Comparison of ENCODE assay signal across 9 cellular contexts in the genomic region with DNA sequence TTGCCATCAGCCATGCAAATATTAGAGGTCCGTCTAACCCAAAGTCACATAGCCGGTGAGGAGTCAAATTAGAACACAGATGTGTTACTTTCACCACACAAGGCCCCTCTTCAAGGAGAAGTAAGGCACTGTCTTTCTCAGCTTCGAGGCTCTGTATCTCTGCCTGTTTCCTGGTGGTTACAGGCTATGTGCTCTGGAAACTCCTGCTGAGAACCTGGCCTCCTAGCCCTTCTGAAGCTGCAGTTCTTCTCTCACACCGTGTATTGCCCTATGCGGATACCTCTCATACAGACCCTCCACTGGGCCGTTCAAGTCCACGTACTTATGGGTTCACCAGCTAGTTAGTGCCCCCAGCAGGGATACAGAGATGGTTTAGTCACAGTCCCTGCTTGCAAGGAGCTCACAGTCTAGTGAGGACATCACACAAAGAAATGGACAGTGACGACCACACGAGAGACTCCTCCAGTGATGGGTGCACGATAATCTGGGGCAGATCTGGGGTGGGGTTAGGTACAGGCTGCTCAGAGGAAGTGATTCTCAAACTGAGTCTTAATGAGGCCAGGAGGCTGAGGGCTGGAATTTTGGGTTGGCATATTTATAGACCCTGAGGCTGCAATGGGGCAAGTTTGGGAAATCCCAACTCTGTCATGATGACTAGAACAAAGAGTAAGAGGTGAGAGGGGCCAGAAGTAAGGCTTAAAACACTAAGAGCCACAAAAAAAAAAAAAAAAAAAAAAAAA.
DNase-seq lines count a peak whose midpoint lies in the region; ATAC-seq and TF ChIP-seq lines count a peak whose summit lies in the region.
"Had no signal": no experiment of that assay in that cellular context is flagged by ENCODE, and none has a peak within 500 bp of the region (broad histone marks: within the 10 kb centered on the region; RNA-seq: fewer than 3 reads in every experiment).

No MANE protein-coding gene starts in this region.

- no peak for TF ChIP-seq CTCF in WERI-Rb-1 (IDR thresholded peaks at IDR 0.05; ENCODE audit: low read depth, low read length)

- no peaks in the 10 kb centered on the region for H3K27me3 Mint-ChIP-seq in central memory CD8-positive, alpha-beta T cell

- no peak overlapping the region for H3K4me3 ChIP-seq in WERI-Rb-1 (ENCODE audit: low read depth, low read length)

- no peak for DNase-seq in central memory CD8-positive, alpha-beta T cell (ENCODE audit: low spot score in 2 of 2)
- DNase-seq in WERI-Rb-1: no peak
- no peak for DNase-seq in NCI-H2171 (lab: John Stamatoyannopoulos, UW)
- DNase-seq in DMS53 treated with DMSO at 0.1 percent for 48 hours (lab: John Stamatoyannopoulos, UW; ENCODE audit: unreplicated experiment): no peak
- DNase-seq in Ammon's horn (ENCODE audit: low spot score): no peak
- DNase-seq: NCI-H774 had no signal

- ATAC-seq in GM18498 (IDR thresholded peaks at IDR 0.05; ENCODE audit: unreplicated experiment): peak; percentile 73
- peak; percentile 52 for ATAC-seq in GM19467 (IDR thresholded peaks at IDR 0.05; ENCODE audit: unreplicated experiment)
- peak; percentile 66 for ATAC-seq in HG03342 (IDR thresholded peaks at IDR 0.05; ENCODE audit: unreplicated experiment)
- ATAC-seq in central memory CD8-positive, alpha-beta T cell (replicated peaks; ENCODE audit: extremely low read depth, poor library complexity, severe bottlenecking): no peak

- H3K27ac ChIP-seq in WERI-Rb-1: no peak overlapping the region

- H3K9me3 Mint-ChIP-seq in central memory CD8-positive, alpha-beta T cell: no peaks in the 10 kb centered on the region

- peaks cover 5% of the 10 kb centered on the region for H3K36me3 Mint-ChIP-seq in central memory CD8-positive, alpha-beta T cell (ENCODE audit: insufficient read depth)

- no peaks in the 10 kb centered on the region for H3K9me3 ChIP-seq in WERI-Rb-1 (ENCODE audit: severe bottlenecking)

- peak overlapping the region; percentile 38 for H3K27ac Mint-ChIP-seq in central memory CD8-positive, alpha-beta T cell (ENCODE audit: low read depth)

- peaks cover 11% of the 10 kb centered on the region for H3K4me1 Mint-ChIP-seq in central memory CD8-positive, alpha-beta T cell

- no peaks in the 10 kb centered on the region for H3K36me3 ChIP-seq in WERI-Rb-1

- H3K27me3 ChIP-seq in WERI-Rb-1 (ENCODE audit: insufficient read depth, low read depth, severe bottlenecking): no peaks in the 10 kb centered on the region

- peak overlapping the region; percentile 4 for H3K4me3 Mint-ChIP-seq in central memory CD8-positive, alpha-beta T cell
